32 cellular contexts compared by ENCODE assay signal in the genomic region with DNA sequence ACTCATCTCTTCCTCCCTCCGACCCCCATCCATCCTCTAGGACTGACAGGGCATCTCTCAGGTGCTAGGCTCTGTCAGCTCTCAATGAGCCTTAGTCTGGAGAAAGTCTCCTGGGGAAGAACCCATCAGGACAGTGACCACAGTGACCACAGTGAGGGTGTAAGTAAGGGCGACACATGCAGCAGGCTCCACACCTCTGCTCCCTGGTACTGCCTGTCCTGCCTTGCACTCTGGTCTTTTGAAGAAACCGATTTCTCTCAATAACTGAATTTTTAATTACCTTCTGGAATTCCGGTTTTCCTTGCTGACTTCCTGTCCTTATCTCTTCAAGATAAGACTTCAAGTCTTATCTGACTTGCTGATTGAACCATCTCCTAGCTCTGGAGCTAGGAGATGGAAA.
"Had no signal": no experiment of that assay in that cellular context is flagged by ENCODE, and none has a peak within 500 bp of the region (broad histone marks: within the 10 kb centered on the region; RNA-seq: fewer than 3 reads in every experiment).

No MANE protein-coding gene starts in this region.

- H3K36me3 ChIP-seq: adrenal gland, brain microvascular endothelial cell, breast epithelium, cardiac muscle cell had no signal

- H3K9me3 ChIP-seq: adrenal gland, body of pancreas, breast epithelium had no signal

- H3K4me3 ChIP-seq: adrenal gland, body of pancreas, breast epithelium, cardiac muscle cell had no signal

- ATAC-seq: activated CD8-positive, alpha-beta T cell treated with anti-CD3 and anti-CD28 coated beads for 36 hours; activated naive CD4-positive, alpha-beta T cell treated with anti-CD3 and anti-CD28 coated beads, Interleukin-2, amount 50 U/mL, for 72 hours; activated T-cell treated with anti-CD3 and anti-CD28 coated beads, Interleukin-2, amount 50 U/mL, for 4 hours; activated T-cell treated with anti-CD3 and anti-CD28 coated beads, Interleukin-2, amount 50 U/mL, for 72 hours; activated T-helper 17 cell treated with anti-CD3 and anti-CD28 coated beads, Interleukin-2, amount 50 U/mL, for 72 hours; body of pancreas had no signal

- DNase-seq: activated B cell treated with CpG ODN at 0.5 μM for 24 hours; activated CD4-positive, alpha-beta memory T cell treated with anti-CD3 and anti-CD28 coated beads for 36 hours; activated CD4-positive, alpha-beta T cell treated with anti-CD3 and anti-CD28 coated beads for 4 hours; activated CD4-positive, alpha-beta T cell treated with anti-CD3 and anti-CD28 coated beads, Interleukin-2, amount 10 ng/mL, durations not matched to agents 24 days and 14 days; activated CD4-positive, alpha-beta T cell treated with anti-CD3 and anti-CD28 coated beads, Interleukin-2, amount 50 U/mL, for 1 hour; activated CD4-positive, alpha-beta T cell treated with anti-CD3 and anti-CD28 coated beads, Interleukin-2, amount 50 U/mL, for 4 hours; activated CD4-positive, CD25-positive, alpha-beta regulatory T cell treated with anti-CD3 and anti-CD28 coated beads, Interleukin-2, amount 50 U/mL, for 72 hours; activated CD8-positive, alpha-beta memory T cell treated with anti-CD3 and anti-CD28 coated beads, Interleukin-2, amount 50 U/mL, for 4 hours; activated CD8-positive, alpha-beta T cell treated with anti-CD3 and anti-CD28 coated beads for 36 hours; activated effector memory CD4-positive, alpha-beta T cell treated with anti-CD3 and anti-CD28 coated beads, Interleukin-2, amount 50 U/mL, for 16 hours; activated gamma-delta T cell treated with Interleukin-2 at 50 U/mL for 16 hours; activated naive CD4-positive, alpha-beta T cell; activated naive CD4-positive, alpha-beta T cell treated with anti-CD3 and anti-CD28 coated beads for 36 hours; activated naive CD4-positive, alpha-beta T cell treated with anti-CD3 and anti-CD28 coated beads, Interleukin-2, amount 50 U/mL, for 16 hours; activated naive CD8-positive, alpha-beta T cell treated with anti-CD3 and anti-CD28 coated beads for 36 hours; activated T-cell treated with anti-CD3 and anti-CD28 coated beads for 4 hours; activated T-cell treated with anti-CD3 and anti-CD28 coated beads, Interleukin-2, amount 50 U/mL, for 1 hour; activated T-cell treated with anti-CD3 and anti-CD28 coated beads, Interleukin-2, amount 50 U/mL, for 4 hours; activated T-cell treated with anti-CD3 and anti-CD28 coated beads, Interleukin-2, amount 50 U/mL, for 72 hours; adrenal gland; amniotic stem cell; aorta; body of pancreas; brain microvascular endothelial cell; caudate nucleus; cerebellar nuclear complex; T-helper 2 cell; T-helper 9 cell had no signal

- H3K4me1 ChIP-seq: adrenal gland, body of pancreas, breast epithelium had no signal
